In genomic region chr6:159375014-159375413, GRCh38 we compare ENCODE assay signal across 27 cellular contexts.
"Had no signal": no experiment of that assay in that cellular context is flagged by ENCODE, and none has a peak within 500 bp of the region (broad histone marks: within the 10 kb centered on the region; RNA-seq: fewer than 3 reads in every experiment).

No MANE protein-coding gene starts in this region.

- H3K36me3 ChIP-seq: colonic mucosa, esophagus squamous epithelium, gastrocnemius medialis, heart right ventricle, left lung, lower lobe of right lung had no signal

- H3K27ac ChIP-seq: colonic mucosa, epithelial cell of prostate, esophagus squamous epithelium, gastrocnemius medialis, heart right ventricle, left lung, lower lobe of right lung had no signal

- H3K27ac Mint-ChIP-seq: dendritic cell treated with granulocyte-macrophage colony-stimulating factor and Interleukin-4, amounts not matched to agents 40 ng/mL and 50 ng/mL, for 4 days; effector memory CD8-positive, alpha-beta T cell; endodermal cell; mesothelial cell of epicardium had no signal

- H3K4me1 ChIP-seq: colonic mucosa, esophagus squamous epithelium, gastrocnemius medialis had no signal

- H3K9me3 ChIP-seq: colonic mucosa had no signal

- H3K27me3 Mint-ChIP-seq: dendritic cell treated with granulocyte-macrophage colony-stimulating factor and Interleukin-4, amounts not matched to agents 40 ng/mL and 50 ng/mL, for 4 days had no signal

- FAIRE-seq: endometrium, islet of Langerhans, keratinocyte had no signal

- H3K4me1 Mint-ChIP-seq: endodermal cell, mesothelial cell of epicardium had no signal

- H3K4me3 ChIP-seq: colonic mucosa, esophagus squamous epithelium, gastrocnemius medialis, heart right ventricle, left lung, lower lobe of right lung, mucosa of descending colon had no signal

- H3K4me3 Mint-ChIP-seq: dendritic cell treated with granulocyte-macrophage colony-stimulating factor and Interleukin-4, amounts not matched to agents 40 ng/mL and 50 ng/mL, for 4 days; effector memory CD8-positive, alpha-beta T cell; endodermal cell; mesothelial cell of epicardium had no signal

- H3K27me3 ChIP-seq: colonic mucosa, esophagus squamous epithelium, gastrocnemius medialis, left lung had no signal

- ATAC-seq: effector memory CD8-positive, alpha-beta T cell; esophagus mucosa; gastrocnemius medialis; heart right ventricle; left cardiac atrium; left lung; left ventricle myocardium superior; mucosa of descending colon had no signal

- DNase-seq: colonic mucosa; cortex of kidney; effector CD8-positive, alpha-beta T cell; effector memory CD8-positive, alpha-beta T cell; endodermal cell; erythroblast; esophagus squamous epithelium; foreskin fibroblast; foreskin melanocyte; gastrocnemius medialis; glutamatergic neuron; head of caudate nucleus; heart right ventricle; hippocampal formation; left cardiac atrium; left ventricle myocardium superior; lower lobe of right lung; mesenchymal stem cell; mucosa of descending colon had no signal
